ENCODE assay signal across 10 cellular contexts in genomic region chr19:10768936-10769335, GRCh38. TPM values are rescaled to one million over a fixed set of nuclear protein-coding genes. Genes with fewer than 3 reads are reported as not detected.
DNase-seq lines count a peak whose midpoint lies in the region; ATAC-seq and TF ChIP-seq lines count a peak whose summit lies in the region.
"Had no signal": no experiment of that assay in that cellular context is flagged by ENCODE, and none has a peak within 500 bp of the region (broad histone marks: within the 10 kb centered on the region; RNA-seq: fewer than 3 reads in every experiment).

No MANE protein-coding gene starts in this region.

- H3K27me3 ChIP-seq in Caco-2 (replicated peaks; ENCODE audit: control insufficient read depth, insufficient read depth, low read length) (no peaks in the 10 kb centered on the region), WERI-Rb-1 (ENCODE audit: insufficient read depth, low read depth, severe bottlenecking) (no peaks in the 10 kb centered on the region), hepatocyte (no peaks in the 10 kb centered on the region), psoas muscle (ENCODE audit: insufficient read depth in 3 of 3, low read length in 2 of 3) (no peaks in the 10 kb centered on the region)

- no peaks in the 10 kb centered on the region for H3K27me3 Mint-ChIP-seq in Caco-2 (ENCODE audit: insufficient read depth, unreplicated experiment)

- H3K36me3 Mint-ChIP-seq in Caco-2 (ENCODE audit: insufficient read depth, unreplicated experiment) = peaks cover 51% of the 10 kb centered on the region

- H4K20me1 ChIP-seq in hepatocyte (ENCODE audit: insufficient read depth, poor library complexity, severe bottlenecking) = no peaks in the 10 kb centered on the region

- 93% methylated on average over 6 of the region's 6 CpGs for WGBS in hepatocyte (ENCODE audit: low lambda C conversion rate, missing lambda C conversion rate)
- WGBS in psoas muscle, 3 donors = 65 to 77% (median 67%) methylated on average over 4 to 6 of the region's 6 CpGs

- no TSS peak for BruUV-seq in Caco-2 (replicated peaks; lab: Mats Ljungman, UMichigan)

- H3K27ac Mint-ChIP-seq in Caco-2 (ENCODE audit: unreplicated experiment) = peak overlapping the region; percentile 22

- H2AFZ ChIP-seq in hepatocyte = no peak overlapping the region

- peaks cover 64% of the 10 kb centered on the region for H3K79me2 ChIP-seq in hepatocyte

- H3K4me1 ChIP-seq in Caco-2 (peaks cover 10% of the 10 kb centered on the region), hepatocyte (ENCODE audit: insufficient read depth) (peaks cover 26% of the 10 kb centered on the region), psoas muscle (peaks cover 48% of the 10 kb centered on the region)

- peak in 2 of 4 donors; percentile 2 to 21 for ATAC-seq in psoas muscle
- ATAC-seq in SK-N-SH treated with all-trans-retinoic acid at 6 μM for 48 hours = no peak
- ATAC-seq: GM12878 had no signal

- H3K27ac ChIP-seq in WERI-Rb-1 (peak overlapping the region; percentile 72), hepatocyte (peak overlapping the region; percentile 67), psoas muscle (peak overlapping the region; percentile 74)

- DNase-seq in Caco-2 (no peak), WERI-Rb-1 (no peak), hepatocyte (ENCODE audit: low spot score) (no peak), psoas muscle (no peak), NCI-H774 (lab: John Stamatoyannopoulos, UW) (no peak), islet precursor cell (no peak), NCI-H2081 treated with DMSO at 0.1 percent for 48 hours (lab: John Stamatoyannopoulos, UW) (no peak)
- DNase-seq: mucosa of descending colon had no signal

- no peak overlapping the region for H3K4me3 Mint-ChIP-seq in Caco-2 (ENCODE audit: unreplicated experiment)

- H3K9me2 ChIP-seq in hepatocyte (replicated peaks; ENCODE audit: insufficient read depth) = no peaks in the 10 kb centered on the region

- no peak overlapping the region for H3K4me3 ChIP-seq in Caco-2 (ENCODE audit: low read depth, low read length)
- no peak overlapping the region for H3K4me3 ChIP-seq in WERI-Rb-1 (ENCODE audit: low read depth, low read length)
- H3K4me3 ChIP-seq in hepatocyte = no peak overlapping the region
- peak overlapping the region; percentile 4 for H3K4me3 ChIP-seq in psoas muscle
- H3K4me3 ChIP-seq: GM12878, mucosa of descending colon had no signal

- no peaks in the 10 kb centered on the region for H3K9me3 ChIP-seq in Caco-2
- H3K9me3 ChIP-seq in WERI-Rb-1 (ENCODE audit: severe bottlenecking) = no peaks in the 10 kb centered on the region
- H3K9me3 ChIP-seq in hepatocyte (ENCODE audit: low read depth) = no peaks in the 10 kb centered on the region
- H3K9me3 ChIP-seq in psoas muscle = no peaks in the 10 kb centered on the region
- H3K9me3 ChIP-seq: mucosa of descending colon had no signal

- intact Hi-C loops in Caco-2 (cut with micrococcal nuclease; ENCODE audit: unreplicated experiment) (no loop called here), psoas muscle (cut with DNase I) (loop anchor here (5.0 kb wide), 2 partner anchors 52 to 98 kb away; partner anchors contain the start of gene DNM2 (in 1 of the 2))

- H3K9me3 Mint-ChIP-seq in Caco-2 (ENCODE audit: unreplicated experiment) = no peaks in the 10 kb centered on the region

- CTCF ChIA-PET in Caco-2 (lab: Charles Lee) = interaction anchor here (0.6 to 1.5 kb wide), 4 partner anchors 51 to 126 kb away, joined by 3 to 7 read pairs (median 4); partner anchors contain the start of gene DNM2

- peaks cover 7% of the 10 kb centered on the region for H3K4me1 Mint-ChIP-seq in Caco-2 (ENCODE audit: low read depth, unreplicated experiment)

- H3K4me2 ChIP-seq in hepatocyte = no peak overlapping the region

- H3K36me3 ChIP-seq in Caco-2 (ENCODE audit: control insufficient read depth, insufficient read depth, low read length) (no peaks in the 10 kb centered on the region), WERI-Rb-1 (peaks cover 58% of the 10 kb centered on the region), hepatocyte (replicated peaks; ENCODE audit: insufficient read depth, low read depth) (no peaks in the 10 kb centered on the region), psoas muscle (ENCODE audit: insufficient read depth in 1 of 2, low read depth in 1 of 2) (peaks cover 0 to 17% of the 10 kb centered on the region in 2 donors)

- no peak for TF ChIP-seq CTCF in Caco-2 (IDR thresholded peaks at IDR 0.05; ENCODE audit: insufficient read depth in 1 of 2, low read depth in 1 of 2, low read length in 1 of 2, severe bottlenecking in 1 of 2, unreplicated experiment in 1 of 2)
- no peak for TF ChIP-seq CTCF in WERI-Rb-1 (IDR thresholded peaks at IDR 0.05; ENCODE audit: low read depth, low read length)
- TF ChIP-seq CTCF in hepatocyte (IDR thresholded peaks at IDR 0.05; ENCODE audit: poor library complexity) = no peak
- no peak for TF ChIP-seq CTCF in psoas muscle (IDR thresholded peaks at IDR 0.05)

- POLR2A ChIA-PET in Caco-2 (lab: Charles Lee) = no interaction called here

TF ChIP-seq in SK-N-SH treated with all-trans-retinoic acid at 6 μM for 48 hours, 23 proteins besides CTCF, POLR2A, EP300 and RAD21:
- TF ChIP-seq OSR1 (CRISPR knock-in tag; IDR thresholded peaks at IDR 0.05) = no peak
- no peak for TF ChIP-seq ZNF70 (CRISPR knock-in tag; IDR thresholded peaks at IDR 0.05)
- no peak for TF ChIP-seq CSRNP3 (CRISPR knock-in tag; IDR thresholded peaks at IDR 0.05)
- no peak for TF ChIP-seq ZNF8 (CRISPR knock-in tag; IDR thresholded peaks at IDR 0.05)
- no peak for TF ChIP-seq CREB5 (CRISPR knock-in tag; IDR thresholded peaks at IDR 0.05; ENCODE audit: low read depth)
- no peak for TF ChIP-seq TCF4 (CRISPR knock-in tag; IDR thresholded peaks at IDR 0.05; ENCODE audit: borderline replicate concordance)
- TF ChIP-seq RARB (CRISPR knock-in tag; IDR thresholded peaks at IDR 0.05) = no peak
- TF ChIP-seq ISL1 (CRISPR knock-in tag; IDR thresholded peaks at IDR 0.05) = no peak
- no peak for TF ChIP-seq PATZ1 (CRISPR knock-in tag; IDR thresholded peaks at IDR 0.05; ENCODE audit: borderline replicate concordance)
- no peak for TF ChIP-seq SNAI2 (CRISPR knock-in tag; IDR thresholded peaks at IDR 0.05)
- TF ChIP-seq PPARA (CRISPR knock-in tag; IDR thresholded peaks at IDR 0.05; ENCODE audit: borderline replicate concordance) = no peak

RNA-seq across cellular contexts. Expression of gene DNM2, which starts 51.1 kb away (rescaled TPM):
- total RNA-seq in Caco-2 (2022) (137 and 138 TPM in 2 replicates), hepatocyte (87.9 and 93.9 TPM in 2 replicates), psoas muscle (100 to 1,000 TPM; 117 to 143 (median 130) TPM)
- polyA plus RNA-seq in hepatocyte (130 and 132 TPM in 2 replicates), psoas muscle (100 to 1,000 TPM in 1 of 3 donors, 10 to 100 TPM in 2; 70.6 to 149 (median 74.1) TPM)
